Comparison of ENCODE assay signal across 26 cellular contexts in genomic region chr19:38524994-38525634, GRCh38.
"Had no signal": no experiment of that assay in that cellular context is flagged by ENCODE, and none has a peak within 500 bp of the region (broad histone marks: within the 10 kb centered on the region; RNA-seq: fewer than 3 reads in every experiment).

No MANE protein-coding gene starts in this region.

- H3K4me1 Mint-ChIP-seq: immature natural killer cell; memory B cell; stimulated activated naive CD8-positive, alpha-beta T cell treated with anti-CD3 and anti-CD28 coated beads, Interleukin-15, amount 100 ng/mL, for 72 hours had no signal

- H3K9me3 Mint-ChIP-seq: memory B cell; naive thymus-derived CD4-positive, alpha-beta T cell; natural killer cell treated with Interleukin-12 subunit alpha and Interleukin-12 subunit beta and Interleukin-15 and Interleukin-18, amount 100 ng/mL, for 72 hours; neural crest cell; stimulated activated naive CD8-positive, alpha-beta T cell treated with anti-CD3 and anti-CD28 coated beads, Interleukin-15, amount 100 ng/mL, for 72 hours; type B pancreatic cell had no signal

- H3K27ac ChIP-seq: heart left ventricle, left ventricle myocardium inferior, neutrophil, pancreas, prostate gland, skin epidermis, vagina had no signal

- H3K27ac Mint-ChIP-seq: memory B cell; natural killer cell treated with Interleukin-12 subunit alpha and Interleukin-12 subunit beta and Interleukin-15 and Interleukin-18, amount 100 ng/mL, for 72 hours; type B pancreatic cell had no signal

- DNase-seq: heart left ventricle; immature natural killer cell; kidney; left ventricle myocardium inferior; midbrain; mucosa of descending colon; naive thymus-derived CD4-positive, alpha-beta T cell; pancreas; retina; right cardiac atrium; stimulated activated CD4-positive, alpha-beta T cell treated with anti-CD3 and anti-CD28 coated beads, Interleukin-12 subunit alpha, Interleukin-12 subunit beta, amount 100 ng/mL, for 4 hours; stimulated activated CD4-positive, alpha-beta T cell treated with anti-CD3 and anti-CD28 coated beads, Interleukin-15, amount 100 ng/mL, for 24 hours; stimulated activated CD4-positive, alpha-beta T cell treated with anti-CD3 and anti-CD28 coated beads, Interleukin-2, amount 100 ng/mL, for 24 hours; stimulated activated CD4-positive, alpha-beta T cell treated with anti-CD3 and anti-CD28 coated beads, Interleukin-4, amount 100 ng/mL, for 1 hour; stimulated activated naive CD4-positive, alpha-beta T cell; stimulated activated naive CD8-positive, alpha-beta T cell treated with anti-CD3 and anti-CD28 coated beads, Interleukin-15, amount 100 ng/mL, for 72 hours had no signal

- H3K4me3 ChIP-seq: heart left ventricle, left ventricle myocardium inferior, mucosa of descending colon, pancreas, prostate gland, skin epidermis, tibial nerve, vagina had no signal

- H3K36me3 ChIP-seq: heart left ventricle, left ventricle myocardium inferior, neutrophil, pancreas, prostate gland, vagina had no signal

- H3K4me1 ChIP-seq: heart left ventricle, left ventricle myocardium inferior, pancreas, prostate gland, vagina had no signal

- ATAC-seq: heart left ventricle; mucosa of descending colon; naive thymus-derived CD4-positive, alpha-beta T cell; natural killer cell treated with Interleukin-12 subunit alpha and Interleukin-12 subunit beta and Interleukin-15 and Interleukin-18, amount 100 ng/mL, for 72 hours; pancreas; sciatic nerve; stimulated activated naive CD8-positive, alpha-beta T cell treated with anti-CD3 and anti-CD28 coated beads, Interleukin-15, amount 100 ng/mL, for 72 hours had no signal

- H3K4me3 Mint-ChIP-seq: immature natural killer cell; memory B cell; naive thymus-derived CD4-positive, alpha-beta T cell; natural killer cell treated with Interleukin-12 subunit alpha and Interleukin-12 subunit beta and Interleukin-15 and Interleukin-18, amount 100 ng/mL, for 72 hours; neural crest cell; stimulated activated naive CD8-positive, alpha-beta T cell treated with anti-CD3 and anti-CD28 coated beads, Interleukin-15, amount 100 ng/mL, for 72 hours; type B pancreatic cell had no signal

- H3K36me3 Mint-ChIP-seq: immature natural killer cell; memory B cell; naive thymus-derived CD4-positive, alpha-beta T cell; natural killer cell treated with Interleukin-12 subunit alpha and Interleukin-12 subunit beta and Interleukin-15 and Interleukin-18, amount 100 ng/mL, for 72 hours; type B pancreatic cell had no signal

- H3K9me3 ChIP-seq: heart left ventricle, left ventricle myocardium inferior, mucosa of descending colon, neutrophil, pancreas, prostate gland, tibial nerve, vagina had no signal

- H3K27me3 ChIP-seq: pancreas, tibial nerve, vagina had no signal
